Comparison of ENCODE assay signal across 27 cellular contexts in the genomic region with DNA sequence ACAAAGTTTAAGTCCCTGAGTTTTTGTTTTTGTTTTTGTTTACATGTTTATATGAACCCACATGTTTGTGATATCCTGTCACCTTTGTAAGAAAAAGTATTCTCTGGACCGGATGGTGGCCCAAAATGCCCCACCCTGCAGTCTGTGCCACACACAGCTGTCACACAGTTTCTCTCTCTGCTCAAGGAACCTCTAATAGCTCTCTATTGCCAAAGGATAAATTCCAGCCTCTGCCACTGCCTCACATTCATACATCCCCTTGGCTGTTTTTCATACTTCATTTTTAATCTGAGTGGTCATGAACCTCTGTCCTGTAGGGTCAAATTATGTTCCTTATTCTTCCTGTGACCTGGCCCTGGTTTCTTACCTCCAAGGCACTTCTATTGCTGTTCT.
"Had no signal": no experiment of that assay in that cellular context is flagged by ENCODE, and none has a peak within 500 bp of the region (broad histone marks: within the 10 kb centered on the region; RNA-seq: fewer than 3 reads in every experiment).

No MANE protein-coding gene starts in this region.

- H3K9me3 ChIP-seq: adrenal gland, body of pancreas, ovary, right lobe of liver, stomach, thyroid gland had no signal

- H3K4me3 ChIP-seq: adrenal gland, body of pancreas, ovary, right lobe of liver, skin epidermis, stomach, thyroid gland had no signal

- DNase-seq: activated CD4-positive, alpha-beta T cell treated with anti-CD3 and anti-CD28 coated beads for 48 hours; activated CD4-positive, alpha-beta T cell treated with anti-CD3 and anti-CD28 coated beads, Interleukin-2, amount 50 U/mL, for 48 hours; activated CD8-positive, alpha-beta memory T cell treated with anti-CD3 and anti-CD28 coated beads for 24 hours; activated effector memory CD4-positive, alpha-beta T cell treated with Interleukin-2 at 50 U/mL for 16 hours; activated naive CD4-positive, alpha-beta T cell treated with Interleukin-2 at 50 U/mL for 16 hours; adrenal gland; aorta; body of pancreas; dermis blood vessel endothelial cell; effector CD8-positive, alpha-beta T cell; head of caudate nucleus; hippocampal formation; left cardiac atrium; left ventricle myocardium superior; naive thymus-derived CD4-positive, alpha-beta T cell; ovary; right lobe of liver; stimulated activated CD4-positive, alpha-beta T cell treated with anti-CD3 and anti-CD28 coated beads, Interleukin-15, amount 100 ng/mL, for 24 hours; stimulated activated CD4-positive, alpha-beta T cell treated with anti-CD3 and anti-CD28 coated beads, Interleukin-2, amount 100 ng/mL, for 24 hours; stimulated activated naive B cell treated with anti-CD40 and anti-IgM and Interleukin-4, amounts not matched to agents 10 μg/mL and 1 μg/mL and 100 μg/mL, for 72 hours; stomach; T-helper 9 cell; thyroid gland; WERI-Rb-1 had no signal

- H3K36me3 ChIP-seq: adrenal gland, ovary, right lobe of liver, stomach, thyroid gland, WERI-Rb-1 had no signal

- ATAC-seq: activated CD4-positive, CD25-positive, alpha-beta regulatory T cell treated with anti-CD3 and anti-CD28 coated beads, Interleukin-2, amount 50 U/mL, for 24 hours; body of pancreas; left ventricle myocardium superior; naive thymus-derived CD4-positive, alpha-beta T cell; stimulated activated naive B cell treated with anti-CD40 and anti-IgM and Interleukin-4, amounts not matched to agents 10 μg/mL and 1 μg/mL and 100 μg/mL, for 72 hours had no signal

- H3K4me1 ChIP-seq: body of pancreas, right lobe of liver, stomach, thyroid gland had no signal

- H3K27ac ChIP-seq: body of pancreas, epithelial cell of prostate, ovary, right lobe of liver, skin epidermis, stomach, thyroid gland, WERI-Rb-1 had no signal

- H3K27me3 ChIP-seq: adrenal gland, body of pancreas, ovary, right lobe of liver, stomach, thyroid gland had no signal
